In the genomic region with DNA sequence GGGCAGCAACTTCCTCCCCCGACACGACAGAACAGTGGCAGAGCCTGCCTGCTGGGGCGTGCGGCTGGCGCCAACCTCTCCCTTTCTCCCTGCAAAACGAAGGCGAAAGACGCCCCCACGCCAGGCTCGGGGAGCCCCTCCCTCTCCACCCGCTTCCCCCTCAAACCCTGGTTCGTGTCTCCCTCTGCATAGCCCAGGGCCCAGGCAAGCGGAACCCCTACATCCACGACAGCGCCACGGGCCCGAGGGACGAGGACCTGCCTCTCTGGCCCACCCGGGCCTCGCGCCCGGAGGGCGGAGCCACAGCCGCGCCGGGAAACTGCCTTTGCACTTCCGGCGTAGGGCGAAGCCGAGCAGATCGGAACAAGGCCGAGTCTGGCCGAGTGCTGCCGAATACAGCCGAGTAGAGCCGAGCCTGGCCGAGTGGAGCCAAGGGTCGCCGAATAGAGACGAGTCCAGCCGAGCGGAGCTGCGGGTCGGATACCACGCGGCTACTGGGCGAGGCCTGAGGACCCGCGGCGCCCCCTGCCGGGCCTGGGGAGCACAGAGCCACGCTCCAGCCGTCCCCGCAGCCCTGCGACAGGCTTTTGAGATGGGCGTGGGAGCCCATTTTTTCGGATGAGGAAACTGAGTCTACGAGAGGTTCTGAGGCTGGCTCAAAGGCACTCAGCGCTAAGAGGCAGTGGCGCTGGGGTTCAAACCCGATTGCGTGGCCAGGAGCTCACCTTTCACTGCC, we compare ENCODE assay signal across 8 cellular contexts. TPM values are rescaled to one million over a fixed set of nuclear protein-coding genes. Genes with fewer than 3 reads are reported as not detected.
DNase-seq lines count a peak whose midpoint lies in the region; ATAC-seq and TF ChIP-seq lines count a peak whose summit lies in the region.

No MANE protein-coding gene starts in this region.

- WGBS in esophagus, 2 donors, result 0 to 1% methylated on average over 62 of the region's 62 CpGs

- TF ChIP-seq EP300 in Ishikawa (IDR thresholded peaks at IDR 0.05; ENCODE audit: borderline replicate concordance), result no peak

- peak overlapping the region; percentile 97 for H3K27ac Mint-ChIP-seq in activated T-cell treated with anti-CD3 and anti-CD28 coated beads, Interleukin-2, amount 50 U/mL, for 24 hours

- H3K4me1 Mint-ChIP-seq in activated T-cell treated with anti-CD3 and anti-CD28 coated beads, Interleukin-2, amount 50 U/mL, for 24 hours (ENCODE audit: low read depth), result peaks cover 64% of the 10 kb centered on the region

- H3K9me3 Mint-ChIP-seq in activated T-cell treated with anti-CD3 and anti-CD28 coated beads, Interleukin-2, amount 50 U/mL, for 24 hours, result no peaks in the 10 kb centered on the region

- peak; percentile 88 for ATAC-seq in GM21576 (IDR thresholded peaks at IDR 0.05; ENCODE audit: unreplicated experiment)

- H3K27ac ChIP-seq in esophagus (ENCODE audit: low read depth in 2 of 2, low read length in 1 of 2), result peak overlapping the region; percentile 96 to 97

- peak overlapping the region; percentile 90 for H3K9ac ChIP-seq in mucosa of stomach (ENCODE audit: low read length)

- no peaks in the 10 kb centered on the region for H3K27me3 Mint-ChIP-seq in activated T-cell treated with anti-CD3 and anti-CD28 coated beads, Interleukin-2, amount 50 U/mL, for 24 hours

- no peaks in the 10 kb centered on the region for H3K36me3 Mint-ChIP-seq in activated T-cell treated with anti-CD3 and anti-CD28 coated beads, Interleukin-2, amount 50 U/mL, for 24 hours (ENCODE audit: low read depth)

- H3K9me3 ChIP-seq in esophagus (ENCODE audit: control insufficient read depth in 2 of 2, insufficient read depth in 1 of 2, low read depth in 1 of 2, low read length in 1 of 2) (no peaks in the 10 kb centered on the region), mucosa of stomach (ENCODE audit: control insufficient read depth, low read length) (no peaks in the 10 kb centered on the region)

- no peaks in the 10 kb centered on the region for H3K27me3 ChIP-seq in esophagus (ENCODE audit: control insufficient read depth in 1 of 2, insufficient read depth in 2 of 2, low read length in 2 of 2)
- H3K27me3 ChIP-seq in mucosa of stomach (ENCODE audit: control insufficient read depth, insufficient read depth, low read length), result no peaks in the 10 kb centered on the region

- H3K36me3 ChIP-seq in esophagus (ENCODE audit: control insufficient read depth in 2 of 2, insufficient read depth in 2 of 2, low read length in 1 of 2), result no peaks in the 10 kb centered on the region
- H3K36me3 ChIP-seq in mucosa of stomach (ENCODE audit: control insufficient read depth, insufficient read depth, low read length), result no peaks in the 10 kb centered on the region

- DNase-seq in DMS153 treated with DMSO at 0.1 percent for 48 hours (lab: John Stamatoyannopoulos, UW; ENCODE audit: unreplicated experiment) (peak; percentile 94), OCI-M2 (lab: John Stamatoyannopoulos, UW; ENCODE audit: unreplicated experiment) (peak; percentile 86)
- peak; percentile 100 for DNase-seq in activated T-cell treated with anti-CD3 and anti-CD28 coated beads, Interleukin-2, amount 50 U/mL, for 24 hours
- DNase-seq in stimulated activated CD8-positive, alpha-beta memory T cell treated with anti-CD3 and anti-CD28 coated beads, Interleukin-7, amount 100 ng/mL, for 1 hour (ENCODE audit: low read depth in 2 of 2), result peak; percentile 99

- H3K4me3 ChIP-seq in esophagus (ENCODE audit: low read depth in 1 of 2, low read length in 2 of 2) (peak overlapping the region; percentile 66 to 77), mucosa of stomach (ENCODE audit: low read length) (peak overlapping the region; percentile 91)

- peak; percentile 78 for TF ChIP-seq RAD21 in Ishikawa (IDR thresholded peaks at IDR 0.05; ENCODE audit: low read depth)

- H3K4me1 ChIP-seq in esophagus (ENCODE audit: control insufficient read depth in 2 of 2, insufficient read depth in 2 of 2, low read length in 1 of 2) (peaks cover 13 to 23% of the 10 kb centered on the region in 2 donors), mucosa of stomach (ENCODE audit: control insufficient read depth, insufficient read depth, low read length) (peaks cover 32% of the 10 kb centered on the region)

- peak overlapping the region; percentile 85 for H3K4me3 Mint-ChIP-seq in activated T-cell treated with anti-CD3 and anti-CD28 coated beads, Interleukin-2, amount 50 U/mL, for 24 hours

TF ChIP-seq in Ishikawa, 13 proteins besides CTCF, POLR2A, EP300 and RAD21:
- TF ChIP-seq TAF1 (IDR thresholded peaks at IDR 0.05; ENCODE audit: low read depth) (peak; percentile 68; the same call in 1 of the 2 replicates), YY1 (IDR thresholded peaks at IDR 0.05; ENCODE audit: low read depth) (no peak), TCF12 (IDR thresholded peaks at IDR 0.05; ENCODE audit: low read depth) (peak; percentile 39; the same call in 1 of the 2 replicates)
- TF ChIP-seq, protein P1, sequence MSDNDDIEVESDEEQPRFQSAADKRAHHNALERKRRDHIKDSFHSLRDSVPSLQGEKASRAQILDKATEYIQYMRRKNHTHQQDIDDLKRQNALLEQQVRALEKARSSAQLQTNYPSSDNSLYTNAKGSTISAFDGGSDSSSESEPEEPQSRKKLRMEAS (IDR thresholded peaks at IDR 0.05), result peak; percentile 88
- TF ChIP-seq, protein P2, sequence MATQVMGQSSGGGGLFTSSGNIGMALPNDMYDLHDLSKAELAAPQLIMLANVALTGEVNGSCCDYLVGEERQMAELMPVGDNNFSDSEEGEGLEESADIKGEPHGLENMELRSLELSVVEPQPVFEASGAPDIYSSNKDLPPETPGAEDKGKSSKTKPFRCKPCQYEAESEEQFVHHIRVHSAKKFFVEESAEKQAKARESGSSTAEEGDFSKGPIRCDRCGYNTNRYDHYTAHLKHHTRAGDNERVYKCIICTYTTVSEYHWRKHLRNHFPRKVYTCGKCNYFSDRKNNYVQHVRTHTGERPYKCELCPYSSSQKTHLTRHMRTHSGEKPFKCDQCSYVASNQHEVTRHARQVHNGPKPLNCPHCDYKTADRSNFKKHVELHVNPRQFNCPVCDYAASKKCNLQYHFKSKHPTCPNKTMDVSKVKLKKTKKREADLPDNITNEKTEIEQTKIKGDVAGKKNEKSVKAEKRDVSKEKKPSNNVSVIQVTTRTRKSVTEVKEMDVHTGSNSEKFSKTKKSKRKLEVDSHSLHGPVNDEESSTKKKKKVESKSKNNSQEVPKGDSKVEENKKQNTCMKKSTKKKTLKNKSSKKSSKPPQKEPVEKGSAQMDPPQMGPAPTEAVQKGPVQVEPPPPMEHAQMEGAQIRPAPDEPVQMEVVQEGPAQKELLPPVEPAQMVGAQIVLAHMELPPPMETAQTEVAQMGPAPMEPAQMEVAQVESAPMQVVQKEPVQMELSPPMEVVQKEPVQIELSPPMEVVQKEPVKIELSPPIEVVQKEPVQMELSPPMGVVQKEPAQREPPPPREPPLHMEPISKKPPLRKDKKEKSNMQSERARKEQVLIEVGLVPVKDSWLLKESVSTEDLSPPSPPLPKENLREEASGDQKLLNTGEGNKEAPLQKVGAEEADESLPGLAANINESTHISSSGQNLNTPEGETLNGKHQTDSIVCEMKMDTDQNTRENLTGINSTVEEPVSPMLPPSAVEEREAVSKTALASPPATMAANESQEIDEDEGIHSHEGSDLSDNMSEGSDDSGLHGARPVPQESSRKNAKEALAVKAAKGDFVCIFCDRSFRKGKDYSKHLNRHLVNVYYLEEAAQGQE (IDR thresholded peaks at IDR 0.05; ENCODE audit: low read depth), result no peak

RNA-seq across cellular contexts. Expression of a gene that starts 11.2 kb away (rescaled TPM):
- polyA plus RNA-seq in esophagus, result 1 to 10 TPM; 1.3 to 4.9 TPM

RNA-seq across cellular contexts. Expression of a gene that starts 13.0 kb away (rescaled TPM):
- polyA plus RNA-seq in esophagus, result under 1 TPM in 1 of 2 donors, not detected in 1; 0.02 TPM

RNA-seq across cellular contexts. Expression of a gene that starts 44.8 kb away (rescaled TPM):
- polyA plus RNA-seq in esophagus, result 1 to 10 TPM; 7.2 to 9.4 TPM

RNA-seq across cellular contexts. Expression of a gene that starts 49.6 kb away (rescaled TPM):
- polyA plus RNA-seq in esophagus, result 1 to 10 TPM in 1 of 2 donors, under 1 TPM in 1; 0.65 to 1.2 TPM

Comparison
In these comparisons a context has a peak if more than half of its experiments do, and no peak if none do; other contexts are left out.
1. Peak in every context shown above with its lines: DNase-seq, ATAC-seq, H3K4me3 ChIP-seq and H3K27ac ChIP-seq.